In the genomic region with DNA sequence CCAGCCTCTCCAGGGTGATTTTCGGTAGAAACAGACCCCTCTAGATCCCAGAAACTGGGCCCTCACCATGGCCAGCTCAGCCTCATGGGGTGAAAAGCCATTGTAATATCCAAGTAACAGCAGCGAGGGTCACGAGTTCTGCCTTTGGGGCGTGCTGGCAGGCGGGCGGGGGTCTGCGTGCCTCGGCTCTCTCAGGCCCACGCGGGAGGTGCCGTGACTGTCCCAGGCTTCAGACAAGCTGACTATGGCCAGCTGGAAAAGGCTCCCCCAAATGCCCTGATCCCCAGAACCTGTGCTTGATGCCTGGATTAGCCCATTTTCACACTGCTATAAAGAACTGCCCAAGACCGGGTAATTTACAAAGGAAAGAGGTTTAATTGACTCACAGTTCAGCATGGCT, we compare ENCODE assay signal across 7 cellular contexts.
A peak's percentile ranks its signal among the peaks of the same experiment; 100 is the strongest.
DNase-seq lines count a peak whose midpoint lies in the region; ATAC-seq and TF ChIP-seq lines count a peak whose summit lies in the region.
"Not testable (repeated sequence)": the region's sequence is repeated elsewhere in the genome, so short reads cannot be mapped to it uniquely, and the experiment has no call there.

No MANE protein-coding gene starts in this region.

- H3K27ac Mint-ChIP-seq in CD4-positive, alpha-beta memory T cell, result peak overlapping the region; percentile 59 to 93 (median 91)
- peak overlapping the region; percentile 76 for H3K27ac Mint-ChIP-seq in activated CD4-positive, alpha-beta T cell treated with anti-CD3 and anti-CD28 coated beads, Interleukin-2, amount 10 ng/mL, durations not matched to agents 7 days and 5 days
- peak overlapping the region; percentile 65 for H3K27ac Mint-ChIP-seq in central memory CD8-positive, alpha-beta T cell (ENCODE audit: low read depth)
- peak overlapping the region; percentile 89 to 100 (median 99) for H3K27ac Mint-ChIP-seq in immature natural killer cell
- peak overlapping the region; percentile 54 to 100 (median 94) for H3K27ac Mint-ChIP-seq in naive thymus-derived CD4-positive, alpha-beta T cell

- intact Hi-C loops in CD4-positive, alpha-beta memory T cell (cut with micrococcal nuclease); naive thymus-derived CD4-positive, alpha-beta T cell (cut with micrococcal nuclease); spleen (cut with DNase I; ENCODE audit: low total_unique reads): not testable (repeated sequence)

- not testable (repeated sequence) for TF ChIP-seq CTCF in omental fat pad (IDR thresholded peaks at IDR 0.05); spleen (IDR thresholded peaks at IDR 0.05 in 8 of 11, conservative IDR thresholded peaks at IDR 0.05 in 3 of 11)

- not testable (repeated sequence) for ATAC-seq in central memory CD8-positive, alpha-beta T cell (replicated peaks; ENCODE audit: extremely low read depth, poor library complexity, severe bottlenecking); naive thymus-derived CD4-positive, alpha-beta T cell; omental fat pad (ENCODE audit: low FRiP score)

- peaks cover 25% of the 10 kb centered on the region for H3K4me1 ChIP-seq in CD4-positive, alpha-beta memory T cell (ENCODE audit: insufficient read depth, low read length)
- H3K4me1 ChIP-seq in naive thymus-derived CD4-positive, alpha-beta T cell (ENCODE audit: control insufficient read depth in 2 of 2, insufficient read depth in 2 of 2, low read length in 2 of 2), result peaks cover 22 to 24% of the 10 kb centered on the region in 2 donors
- peaks cover 3 to 22% (median 19%) of the 10 kb centered on the region in 6 donors for H3K4me1 ChIP-seq in spleen

- H3K4me3 Mint-ChIP-seq in CD4-positive, alpha-beta memory T cell, result peak overlapping the region in 1 of 8 donors; percentile 50
- not testable (repeated sequence) for H3K4me3 Mint-ChIP-seq in activated CD4-positive, alpha-beta T cell treated with anti-CD3 and anti-CD28 coated beads, Interleukin-2, amount 10 ng/mL, durations not matched to agents 7 days and 5 days; central memory CD8-positive, alpha-beta T cell
- H3K4me3 Mint-ChIP-seq in immature natural killer cell, result peak overlapping the region in 1 of 5 donors; percentile 10
- peak overlapping the region in 1 of 10 donors; percentile 8 for H3K4me3 Mint-ChIP-seq in naive thymus-derived CD4-positive, alpha-beta T cell

- TF ChIP-seq POLR2A in spleen (IDR thresholded peaks at IDR 0.05), result not testable (repeated sequence)

- H3K27me3 ChIP-seq in CD4-positive, alpha-beta memory T cell (ENCODE audit: insufficient read depth, low read length); naive thymus-derived CD4-positive, alpha-beta T cell (ENCODE audit: control insufficient read depth in 2 of 2, insufficient read depth in 2 of 2, low read length in 2 of 2); spleen (replicated peaks in 1 of 7): not testable (repeated sequence)

- H3K4me1 Mint-ChIP-seq in CD4-positive, alpha-beta memory T cell, result peaks cover 15 to 38% (median 28%) of the 10 kb centered on the region in 4 donors
- peaks cover 48% of the 10 kb centered on the region for H3K4me1 Mint-ChIP-seq in activated CD4-positive, alpha-beta T cell treated with anti-CD3 and anti-CD28 coated beads, Interleukin-2, amount 10 ng/mL, durations not matched to agents 7 days and 5 days
- peaks cover 37% of the 10 kb centered on the region for H3K4me1 Mint-ChIP-seq in central memory CD8-positive, alpha-beta T cell
- peaks cover 69% of the 10 kb centered on the region in 2 donors for H3K4me1 Mint-ChIP-seq in immature natural killer cell
- H3K4me1 Mint-ChIP-seq in naive thymus-derived CD4-positive, alpha-beta T cell, result peaks cover 23 to 46% (median 30%) of the 10 kb centered on the region in 7 donors

- WGBS in spleen, 5 donors, result 97 to 99% (median 99%) methylated on average over 11 to 12 of the region's 12 CpGs

- not testable (repeated sequence) for DNase-seq in CD4-positive, alpha-beta memory T cell; activated CD4-positive, alpha-beta T cell treated with anti-CD3 and anti-CD28 coated beads, Interleukin-2, amount 10 ng/mL, durations not matched to agents 7 days and 5 days; central memory CD8-positive, alpha-beta T cell (ENCODE audit: low spot score in 2 of 2); immature natural killer cell; naive thymus-derived CD4-positive, alpha-beta T cell
- DNase-seq in omental fat pad (ENCODE audit: low spot score), result peak; percentile 8
- DNase-seq in spleen, result peak; percentile 38

- H3K9me3 Mint-ChIP-seq in CD4-positive, alpha-beta memory T cell; activated CD4-positive, alpha-beta T cell treated with anti-CD3 and anti-CD28 coated beads, Interleukin-2, amount 10 ng/mL, durations not matched to agents 7 days and 5 days; central memory CD8-positive, alpha-beta T cell; immature natural killer cell; naive thymus-derived CD4-positive, alpha-beta T cell: not testable (repeated sequence)

- CTCF ChIA-PET in CD4-positive, alpha-beta memory T cell (lab: Charles Lee; ENCODE audit: partially characterized antibody); activated CD4-positive, alpha-beta T cell treated with anti-CD3 and anti-CD28 coated beads, Interleukin-2, amount 10 ng/mL, durations not matched to agents 7 days and 5 days (lab: Charles Lee); naive thymus-derived CD4-positive, alpha-beta T cell (lab: Charles Lee): not testable (repeated sequence)

- peaks cover 20 to 22% of the 10 kb centered on the region in 2 donors for H3K36me3 Mint-ChIP-seq in CD4-positive, alpha-beta memory T cell
- H3K36me3 Mint-ChIP-seq in activated CD4-positive, alpha-beta T cell treated with anti-CD3 and anti-CD28 coated beads, Interleukin-2, amount 10 ng/mL, durations not matched to agents 7 days and 5 days (ENCODE audit: low read depth), result peaks cover 34% of the 10 kb centered on the region
- not testable (repeated sequence) for H3K36me3 Mint-ChIP-seq in central memory CD8-positive, alpha-beta T cell (ENCODE audit: insufficient read depth)
- peaks cover 5 to 18% (median 12%) of the 10 kb centered on the region in 3 donors for H3K36me3 Mint-ChIP-seq in immature natural killer cell
- H3K36me3 Mint-ChIP-seq in naive thymus-derived CD4-positive, alpha-beta T cell, result peaks cover 5 to 17% (median 11%) of the 10 kb centered on the region in 5 donors

- not testable (repeated sequence) for H3K27ac ChIP-seq in CD4-positive, alpha-beta memory T cell (ENCODE audit: low read depth, low read length); spleen
- peak overlapping the region; percentile 14 for H3K27ac ChIP-seq in naive thymus-derived CD4-positive, alpha-beta T cell (ENCODE audit: low read depth, low read length)

- not testable (repeated sequence) for H3K9me3 ChIP-seq in CD4-positive, alpha-beta memory T cell (ENCODE audit: control insufficient read depth in 1 of 2, low read length in 2 of 2); naive thymus-derived CD4-positive, alpha-beta T cell (ENCODE audit: control insufficient read depth in 2 of 3, low read length in 3 of 3); spleen

- H3K27me3 Mint-ChIP-seq in CD4-positive, alpha-beta memory T cell; activated CD4-positive, alpha-beta T cell treated with anti-CD3 and anti-CD28 coated beads, Interleukin-2, amount 10 ng/mL, durations not matched to agents 7 days and 5 days; central memory CD8-positive, alpha-beta T cell; naive thymus-derived CD4-positive, alpha-beta T cell: not testable (repeated sequence)
- peaks cover 5 to 11% (median 6%) of the 10 kb centered on the region in 3 donors for H3K27me3 Mint-ChIP-seq in immature natural killer cell (ENCODE audit: low read depth in 3 of 3)

- POLR2A ChIA-PET in CD4-positive, alpha-beta memory T cell (lab: Charles Lee; ENCODE audit: partially characterized antibody); activated CD4-positive, alpha-beta T cell treated with anti-CD3 and anti-CD28 coated beads, Interleukin-2, amount 10 ng/mL, durations not matched to agents 7 days and 5 days (lab: Charles Lee); naive thymus-derived CD4-positive, alpha-beta T cell (lab: Charles Lee): not testable (repeated sequence)

- not testable (repeated sequence) for H3K36me3 ChIP-seq in CD4-positive, alpha-beta memory T cell (ENCODE audit: insufficient read depth, low read length); naive thymus-derived CD4-positive, alpha-beta T cell (ENCODE audit: control insufficient read depth in 2 of 3, insufficient read depth in 3 of 3, low read length in 3 of 3)
- peaks cover 0 to 22% (median 4%) of the 10 kb centered on the region in 6 donors for H3K36me3 ChIP-seq in spleen

- H3K4me3 ChIP-seq in CD4-positive, alpha-beta memory T cell (ENCODE audit: low read length in 2 of 2); naive thymus-derived CD4-positive, alpha-beta T cell (ENCODE audit: low read length); spleen: not testable (repeated sequence)
